In genomic region chr3:39260318-39260717, GRCh38 we compare ENCODE assay signal across 27 cellular contexts. TPM values are rescaled to one million over a fixed set of nuclear protein-coding genes. Genes with fewer than 3 reads are reported as not detected.
A peak's percentile ranks its signal among the peaks of the same experiment; 100 is the strongest.
DNase-seq lines count a peak whose midpoint lies in the region; ATAC-seq and TF ChIP-seq lines count a peak whose summit lies in the region.
"Had no signal": no experiment of that assay in that cellular context is flagged by ENCODE, and none has a peak within 500 bp of the region (broad histone marks: within the 10 kb centered on the region; RNA-seq: fewer than 3 reads in every experiment).

No MANE protein-coding gene starts in this region.

- peaks cover 2% of the 10 kb centered on the region for H3K27me3 Mint-ChIP-seq in activated naive CD8-positive, alpha-beta T cell treated with anti-CD3 and anti-CD28 coated beads, Interleukin-2, amount 50 U/mL, for 24 hours
- peaks cover 27% of the 10 kb centered on the region for H3K27me3 Mint-ChIP-seq in activated naive CD8-positive, alpha-beta T cell treated with anti-CD3 and anti-CD28 coated beads for 36 hours
- no peaks in the 10 kb centered on the region for H3K27me3 Mint-ChIP-seq in central memory CD8-positive, alpha-beta T cell
- H3K27me3 Mint-ChIP-seq: activated B cell treated with CpG ODN at 0.5 μM for 24 hours had no signal

- WGBS in psoas muscle, 3 donors = 82 to 90% (median 88%) methylated on average over 2 of the region's 2 CpGs

- H3K27me3 ChIP-seq in Karpas-422 (ENCODE audit: low read length) (0 out of 2 replicates have a peak, but pooled peaks cover 2% of the 10 kb centered on the region), psoas muscle (ENCODE audit: insufficient read depth in 3 of 3, low read length in 2 of 3) (no peaks in the 10 kb centered on the region), uterus (no peaks in the 10 kb centered on the region)
- H3K27me3 ChIP-seq: esophagus squamous epithelium had no signal

- H3K27ac Mint-ChIP-seq in activated naive CD8-positive, alpha-beta T cell treated with anti-CD3 and anti-CD28 coated beads, Interleukin-2, amount 50 U/mL, for 24 hours = peak overlapping the region; percentile 0
- H3K27ac Mint-ChIP-seq in activated naive CD8-positive, alpha-beta T cell treated with anti-CD3 and anti-CD28 coated beads for 36 hours = no peak overlapping the region
- peak overlapping the region; percentile 86 for H3K27ac Mint-ChIP-seq in central memory CD8-positive, alpha-beta T cell (ENCODE audit: low read depth)
- H3K27ac Mint-ChIP-seq: activated CD8-positive, alpha-beta memory T cell treated with anti-CD3 and anti-CD28 coated beads, Interleukin-2, amount 10 ng/mL, durations not matched to agents 7 days and 5 days; nephron progenitor cell had no signal

- H3K79me2 ChIP-seq in Karpas-422 (ENCODE audit: low read length) = no peaks in the 10 kb centered on the region
- H3K79me2 ChIP-seq: hepatocyte had no signal

- H3K4me1 ChIP-seq in Karpas-422 (ENCODE audit: low read length) (peaks cover 85% of the 10 kb centered on the region), psoas muscle (peaks cover 48% of the 10 kb centered on the region), uterus (no peaks in the 10 kb centered on the region)

- peaks cover 2% of the 10 kb centered on the region for H3K36me3 Mint-ChIP-seq in activated naive CD8-positive, alpha-beta T cell treated with anti-CD3 and anti-CD28 coated beads, Interleukin-2, amount 50 U/mL, for 24 hours (ENCODE audit: low read depth)
- H3K36me3 Mint-ChIP-seq in activated naive CD8-positive, alpha-beta T cell treated with anti-CD3 and anti-CD28 coated beads for 36 hours = no peaks in the 10 kb centered on the region
- peaks cover 25% of the 10 kb centered on the region for H3K36me3 Mint-ChIP-seq in central memory CD8-positive, alpha-beta T cell (ENCODE audit: insufficient read depth)
- H3K36me3 Mint-ChIP-seq: activated CD8-positive, alpha-beta memory T cell treated with anti-CD3 and anti-CD28 coated beads, Interleukin-2, amount 10 ng/mL, durations not matched to agents 7 days and 5 days; CD4-positive, alpha-beta memory T cell had no signal

- no peaks in the 10 kb centered on the region for H3K9me3 Mint-ChIP-seq in activated naive CD8-positive, alpha-beta T cell treated with anti-CD3 and anti-CD28 coated beads, Interleukin-2, amount 50 U/mL, for 24 hours
- H3K9me3 Mint-ChIP-seq in activated naive CD8-positive, alpha-beta T cell treated with anti-CD3 and anti-CD28 coated beads for 36 hours = no peaks in the 10 kb centered on the region
- H3K9me3 Mint-ChIP-seq in central memory CD8-positive, alpha-beta T cell = no peaks in the 10 kb centered on the region
- H3K9me3 Mint-ChIP-seq: activated B cell treated with CpG ODN at 0.5 μM for 24 hours; activated T-cell treated with anti-CD3 and anti-CD28 coated beads, Interleukin-2, amount 50 U/mL, for 4 hours; CD4-positive, alpha-beta memory T cell; nephron progenitor cell had no signal

- no peak for TF ChIP-seq CTCF in psoas muscle (IDR thresholded peaks at IDR 0.05)
- TF ChIP-seq CTCF in uterus (IDR thresholded peaks at IDR 0.05) = no peak

- no peak overlapping the region for H3K4me3 Mint-ChIP-seq in activated naive CD8-positive, alpha-beta T cell treated with anti-CD3 and anti-CD28 coated beads, Interleukin-2, amount 50 U/mL, for 24 hours
- no peak overlapping the region for H3K4me3 Mint-ChIP-seq in activated naive CD8-positive, alpha-beta T cell treated with anti-CD3 and anti-CD28 coated beads for 36 hours
- H3K4me3 Mint-ChIP-seq in central memory CD8-positive, alpha-beta T cell = peak overlapping the region; percentile 11
- H3K4me3 Mint-ChIP-seq: activated CD8-positive, alpha-beta memory T cell treated with anti-CD3 and anti-CD28 coated beads, Interleukin-2, amount 10 ng/mL, durations not matched to agents 7 days and 5 days; activated T-cell treated with anti-CD3 and anti-CD28 coated beads, Interleukin-2, amount 50 U/mL, for 4 hours; nephron progenitor cell had no signal

- TF ChIP-seq POLR2A in uterus (IDR thresholded peaks at IDR 0.05) = no peak

- H3K9me2 ChIP-seq in Karpas-422 (replicated peaks; ENCODE audit: insufficient read depth, low read length) = no peaks in the 10 kb centered on the region

- H3K27ac ChIP-seq in Karpas-422 (ENCODE audit: low read length) (no peak overlapping the region), psoas muscle (peak overlapping the region; percentile 73), uterus (peak overlapping the region in 1 of 2 donors; percentile 31)
- H3K27ac ChIP-seq: hepatocyte, SK-N-MC, stomach had no signal

- no peak for DNase-seq in activated naive CD8-positive, alpha-beta T cell treated with anti-CD3 and anti-CD28 coated beads, Interleukin-2, amount 50 U/mL, for 24 hours
- no peak for DNase-seq in activated naive CD8-positive, alpha-beta T cell treated with anti-CD3 and anti-CD28 coated beads for 36 hours
- DNase-seq in Karpas-422 (no peak), psoas muscle (no peak), glomerular visceral epithelial cell (ENCODE audit: extremely low spot score) (no peak), COLO829 (ENCODE audit: low spot score) (no peak), uterus (no peak)
- DNase-seq in central memory CD8-positive, alpha-beta T cell (ENCODE audit: low spot score in 2 of 2) = no peak
- DNase-seq: activated B cell treated with CpG ODN at 0.5 μM for 24 hours, cerebellar nuclear complex, NCI-H146, NCI-H2107, NCI-H446 treated with DMSO at 0.1 percent for 48 hours, nephron progenitor cell had no signal

- H3K9me3 ChIP-seq in Karpas-422 (ENCODE audit: low read length) (no peaks in the 10 kb centered on the region), psoas muscle (no peaks in the 10 kb centered on the region), uterus (no peaks in the 10 kb centered on the region)
- H3K9me3 ChIP-seq: esophagus squamous epithelium, mucosa of descending colon, stomach had no signal

- H3K4me3 ChIP-seq in Karpas-422 (ENCODE audit: low read length) (0 out of 2 replicates have a peak overlapping the region, but pooled peaks have one; percentile 12), psoas muscle (no peak overlapping the region), uterus (no peak overlapping the region)
- H3K4me3 ChIP-seq: esophagus squamous epithelium, hepatocyte, lung, mucosa of descending colon, SK-N-MC, stomach had no signal

- H3K4me2 ChIP-seq in Karpas-422 (ENCODE audit: low read depth, low read length, poor library complexity, severe bottlenecking) = peak overlapping the region; percentile 50
- H3K4me2 ChIP-seq: hepatocyte had no signal

- peaks cover 90% of the 10 kb centered on the region for H3K4me1 Mint-ChIP-seq in activated naive CD8-positive, alpha-beta T cell treated with anti-CD3 and anti-CD28 coated beads, Interleukin-2, amount 50 U/mL, for 24 hours
- H3K4me1 Mint-ChIP-seq in activated naive CD8-positive, alpha-beta T cell treated with anti-CD3 and anti-CD28 coated beads for 36 hours = peaks cover 28% of the 10 kb centered on the region
- H3K4me1 Mint-ChIP-seq in central memory CD8-positive, alpha-beta T cell = peaks cover 77% of the 10 kb centered on the region

- no peak overlapping the region for H3K9ac ChIP-seq in Karpas-422 (ENCODE audit: low read length)

- no peak overlapping the region for H2AFZ ChIP-seq in Karpas-422 (ENCODE audit: low read length)
- H2AFZ ChIP-seq: hepatocyte had no signal

- intact Hi-C loops in psoas muscle (cut with DNase I) (loop anchor here in 1 of 2 donors (2.0 kb wide), 1 partner anchor 52 kb away; no protein-coding TSS in a partner anchor), uterus (cut with DNase I; ENCODE audit: low total_unique reads) (no loop called here)

- H4K20me1 ChIP-seq in Karpas-422 (ENCODE audit: insufficient read depth, low read depth, low read length) = no peaks in the 10 kb centered on the region

- no peak for ATAC-seq in activated naive CD8-positive, alpha-beta T cell treated with anti-CD3 and anti-CD28 coated beads, Interleukin-2, amount 50 U/mL, for 24 hours
- no peak for ATAC-seq in central memory CD8-positive, alpha-beta T cell (replicated peaks; ENCODE audit: extremely low read depth, poor library complexity, severe bottlenecking)
- no peak for ATAC-seq in psoas muscle

- H3K36me3 ChIP-seq in Karpas-422 (ENCODE audit: insufficient read depth, low read length) (no peaks in the 10 kb centered on the region), psoas muscle (ENCODE audit: insufficient read depth in 1 of 2, low read depth in 1 of 2) (no peaks in the 10 kb centered on the region), uterus (no peaks in the 10 kb centered on the region)
- H3K36me3 ChIP-seq: esophagus squamous epithelium, stomach had no signal

RNA-seq across cellular contexts. Expression of gene CX3CR1, which starts 19.5 kb away (rescaled TPM):
- total RNA-seq in activated naive CD8-positive, alpha-beta T cell treated with anti-CD3 and anti-CD28 coated beads for 36 hours = under 1 TPM; 0.08 to 0.25 TPM
- total RNA-seq in Karpas-422 (2014; rRNA removed; shearing (Covaris generic); ENCODE audit: low replicate concordance) = 0.48 TPM in 1 of 2 replicates, not detected in the other
- total RNA-seq in psoas muscle (1 to 10 TPM in 2 of 4 donors, under 1 TPM in 2; 0.55 to 1.9 (median 1.3) TPM), uterus (1 to 10 TPM in 3 of 4 donors, not detected in 1; 1.1 to 7.6 (median 2.1) TPM)
- polyA plus RNA-seq in psoas muscle = under 1 TPM; 0.03 to 0.26 (median 0.12) TPM
- total RNA-seq: Daoy, dermis microvascular lymphatic vessel endothelial cell, osteocyte, PC-3 had no signal
- polyA plus RNA-seq: hepatocyte had no signal
